In the genomic region with DNA sequence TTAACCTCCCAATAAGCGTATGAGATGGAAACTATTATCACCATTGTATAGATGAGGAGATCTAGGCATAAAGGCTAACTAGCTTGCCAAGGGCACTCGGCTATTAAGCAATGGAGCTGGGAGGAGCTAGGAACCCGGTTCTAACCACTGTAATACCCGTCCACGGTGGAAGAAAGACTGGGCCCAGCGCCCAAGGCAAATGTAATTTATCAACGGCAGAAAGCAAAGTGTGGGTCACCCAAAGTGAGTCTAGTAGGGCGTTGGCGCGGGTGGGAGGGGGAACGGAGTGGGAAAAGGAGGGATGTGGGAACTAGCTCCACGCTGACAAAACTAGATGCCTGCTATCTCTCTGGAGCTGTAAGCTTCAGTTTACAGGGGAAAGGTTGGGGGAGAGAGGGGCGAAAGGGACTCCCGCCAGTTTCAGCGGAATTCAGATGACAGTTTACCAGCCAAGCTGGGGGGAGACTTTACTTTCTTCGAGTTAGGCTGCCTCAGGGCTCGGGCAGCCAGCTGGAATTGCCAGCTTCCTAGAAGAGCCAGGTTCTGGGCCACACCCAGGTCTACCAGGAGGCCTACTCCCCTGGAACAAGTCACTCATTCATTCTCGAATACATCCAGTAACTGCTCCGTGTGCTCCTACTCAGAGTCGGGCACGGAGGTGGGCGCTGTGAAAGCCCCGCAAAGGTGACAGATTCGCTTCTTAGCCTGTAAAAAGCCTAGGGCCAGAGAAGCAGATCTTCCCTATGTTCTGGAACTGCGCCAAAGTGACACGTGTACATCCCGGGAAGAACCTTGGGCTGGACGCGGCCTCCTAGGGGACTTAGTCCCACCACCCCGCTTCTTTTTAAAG, we compare ENCODE assay signal across 8 cellular contexts. TPM values are rescaled to one million over a fixed set of nuclear protein-coding genes. Genes with fewer than 3 reads are reported as not detected.
DNase-seq lines count a peak whose midpoint lies in the region; ATAC-seq, FAIRE-seq and TF ChIP-seq lines count a peak whose summit lies in the region.

No MANE protein-coding gene starts in this region.

- intact Hi-C loops in left ventricle myocardium superior (cut with micrococcal nuclease): no loop called here

- H3K27ac Mint-ChIP-seq in activated naive CD8-positive, alpha-beta T cell treated with anti-CD3 and anti-CD28 coated beads, Interleukin-2, amount 10 ng/mL, durations not matched to agents 7 days and 5 days: peak overlapping the region; percentile 88

- no peak for FAIRE-seq in A549 (lab: Jason Lieb, UNC)

- peaks cover 20% of the 10 kb centered on the region for H3K4me1 ChIP-seq in A549

- ATAC-seq in A549: peak; percentile 66 to 73
- peak; percentile 20 for ATAC-seq in activated naive CD8-positive, alpha-beta T cell treated with anti-CD3 and anti-CD28 coated beads, Interleukin-2, amount 10 ng/mL, durations not matched to agents 7 days and 5 days (ENCODE audit: low read depth)
- ATAC-seq in left ventricle myocardium superior: peak; percentile 42
- ATAC-seq in HG03457 (IDR thresholded peaks at IDR 0.05; ENCODE audit: unreplicated experiment): no peak
- no peak for ATAC-seq in HG03196 (IDR thresholded peaks at IDR 0.05; ENCODE audit: unreplicated experiment)

- H3K4me2 ChIP-seq in A549: peak overlapping the region; percentile 96

- WGBS in A549 (ENCODE audit: missing lambda C conversion rate): 4% methylated on average over 30 of the region's 30 CpGs

- peaks cover 3% of the 10 kb centered on the region for H3K9me3 Mint-ChIP-seq in activated naive CD8-positive, alpha-beta T cell treated with anti-CD3 and anti-CD28 coated beads, Interleukin-2, amount 10 ng/mL, durations not matched to agents 7 days and 5 days

- H3K4me3 ChIP-seq in A549 (peak overlapping the region; percentile 88), GM06990 (replicated peaks; ENCODE audit: low read depth, low read length) (peak overlapping the region; percentile 98)

- TF ChIP-seq RAD21 in A549 (conservative IDR thresholded peaks at IDR 0.05 in 1 of 2, IDR thresholded peaks at IDR 0.05 in 1 of 2): no peak

- H3K9me3 ChIP-seq in A549: no peaks in the 10 kb centered on the region

- peaks cover 11% of the 10 kb centered on the region for H3K36me3 Mint-ChIP-seq in activated naive CD8-positive, alpha-beta T cell treated with anti-CD3 and anti-CD28 coated beads, Interleukin-2, amount 10 ng/mL, durations not matched to agents 7 days and 5 days

- H3K4me3 Mint-ChIP-seq in activated naive CD8-positive, alpha-beta T cell treated with anti-CD3 and anti-CD28 coated beads, Interleukin-2, amount 10 ng/mL, durations not matched to agents 7 days and 5 days: peak overlapping the region; percentile 98

- H3K27ac ChIP-seq in A549: peak overlapping the region; percentile 88 to 94

- peaks cover 21% of the 10 kb centered on the region for H3K4me1 Mint-ChIP-seq in activated naive CD8-positive, alpha-beta T cell treated with anti-CD3 and anti-CD28 coated beads, Interleukin-2, amount 10 ng/mL, durations not matched to agents 7 days and 5 days

- H3K27me3 ChIP-seq in GM06990 (replicated peaks; ENCODE audit: control insufficient read depth, insufficient read depth, low read length): no peaks in the 10 kb centered on the region

- no peak for TF ChIP-seq POLR2A in A549 (IDR thresholded peaks at IDR 0.05; ENCODE audit: low read length)

- H3K36me3 ChIP-seq in GM06990 (ENCODE audit: control insufficient read depth, insufficient read depth, low read length): peaks cover 24% of the 10 kb centered on the region

- peak; percentile 58 to 70 for DNase-seq in A549 (ENCODE audit: low read depth in 1 of 2, low spot score in 1 of 2)
- peak; percentile 37 for DNase-seq in GM06990 (ENCODE audit: extremely low read depth, insufficient read length)
- DNase-seq in NAMALWA (ENCODE audit: low spot score): peak; percentile 38
- DNase-seq in activated naive CD8-positive, alpha-beta T cell treated with anti-CD3 and anti-CD28 coated beads, Interleukin-2, amount 10 ng/mL, durations not matched to agents 7 days and 5 days: no peak
- peak; percentile 34 for DNase-seq in left ventricle myocardium superior
- peak; percentile 27 for DNase-seq in putamen (ENCODE audit: low spot score)

- CTCF ChIA-PET in A549 (lab: Yijun Ruan, JAX): interaction anchor here (0.6 to 15.8 kb wide), 36 partner anchors 11 to 1423 kb away, joined by 3 to 445 read pairs (median 6); a partner anchor contains a TSS

- no peaks in the 10 kb centered on the region for H3K27me3 Mint-ChIP-seq in activated naive CD8-positive, alpha-beta T cell treated with anti-CD3 and anti-CD28 coated beads, Interleukin-2, amount 10 ng/mL, durations not matched to agents 7 days and 5 days

- POLR2A ChIA-PET in A549 (lab: Yijun Ruan, JAX): interaction anchor here (0.5 to 1.9 kb wide), 17 partner anchors 9 to 218 kb away, joined by 3 to 9 read pairs (median 4); a partner anchor contains a TSS
- POLR2A ChIA-PET in activated naive CD8-positive, alpha-beta T cell treated with anti-CD3 and anti-CD28 coated beads, Interleukin-2, amount 10 ng/mL, durations not matched to agents 7 days and 5 days (lab: Charles Lee): interaction anchor here (0.8 to 3.8 kb wide), 15 partner anchors 13 to 469 kb away, joined by 3 to 39 read pairs (median 5); a partner anchor contains a TSS

- no peak for TF ChIP-seq EP300 in A549 (IDR thresholded peaks at IDR 0.05)

- TF ChIP-seq CTCF in A549 (IDR thresholded peaks at IDR 0.05): no peak
- TF ChIP-seq CTCF in GM06990 (IDR thresholded peaks at IDR 0.05; ENCODE audit: insufficient read depth, low read length, poor library complexity, severe bottlenecking): no peak

TF ChIP-seq in A549, 52 proteins besides CTCF, POLR2A, EP300 and RAD21:
- TF ChIP-seq HDAC2 (IDR thresholded peaks at IDR 0.05) (0 out of 2 replicates have a peak, but pooled peaks have one; percentile 6), CEBPB (IDR thresholded peaks at IDR 0.05) (0 out of 4 replicates have a peak, but pooled peaks of 1 of the 2 experiments have one; percentile 35), MAFK (IDR thresholded peaks at IDR 0.05; ENCODE audit: partially characterized antibody) (no peak), NR3C1 (IDR thresholded peaks at IDR 0.05) (no peak)

RNA-seq across cellular contexts. Expression of a gene that starts 0.8 kb away (rescaled TPM):
- polyA plus RNA-seq in A549 (2011; rRNA removed) (228 and 237 TPM in 2 replicates), A549 (2017; fragmentation: RNase III; extraction: RNeasy Plus Mini Kit Qiagen cat#74134 plus additional on column Dnase treatment) (200 to 226 TPM (median 209 TPM) in 3 replicates)
- polyA plus RNA-seq in A549 (2012; cell fraction: cytosol; rRNA removed): 137 and 149 TPM in 2 replicates
- 106 and 109 TPM in 2 replicates for polyA plus RNA-seq in A549 (2012; cell fraction: nucleus; rRNA removed)
- 204 and 235 TPM in 2 replicates for polyA minus RNA-seq in A549 (2011; rRNA and poly(A)+ RNA removed)
- 10 to 100 TPM; 45.0 to 47.1 TPM for total RNA-seq in activated naive CD8-positive, alpha-beta T cell treated with anti-CD3 and anti-CD28 coated beads, Interleukin-2, amount 10 ng/mL, durations not matched to agents 7 days and 5 days
- 22.8 TPM for total RNA-seq in left ventricle myocardium superior

RNA-seq across cellular contexts. Expression of a gene that starts 23.5 kb away (rescaled TPM):
- polyA plus RNA-seq in A549 (2011; rRNA removed) (26.3 and 29.9 TPM in 2 replicates), A549 (2017; fragmentation: RNase III; extraction: RNeasy Plus Mini Kit Qiagen cat#74134 plus additional on column Dnase treatment) (21.9 to 24.3 TPM (median 23.9 TPM) in 3 replicates)
- 19.5 and 20.9 TPM in 2 replicates for polyA plus RNA-seq in A549 (2012; cell fraction: cytosol; rRNA removed)
- polyA plus RNA-seq in A549 (2012; cell fraction: nucleus; rRNA removed): 60.7 and 91.1 TPM in 2 replicates
- polyA minus RNA-seq in A549 (2011; rRNA and poly(A)+ RNA removed): 15.2 and 16.9 TPM in 2 replicates
- total RNA-seq in activated naive CD8-positive, alpha-beta T cell treated with anti-CD3 and anti-CD28 coated beads, Interleukin-2, amount 10 ng/mL, durations not matched to agents 7 days and 5 days: 10 to 100 TPM; 27.3 to 28.8 TPM
- total RNA-seq in left ventricle myocardium superior: 0.35 TPM

RNA-seq across cellular contexts. Expression of a gene that starts 23.5 kb away (rescaled TPM):
- 149 and 173 TPM in 2 replicates for polyA plus RNA-seq in A549 (2011; rRNA removed)
- 195 and 246 TPM in 2 replicates for polyA plus RNA-seq in A549 (2012; cell fraction: cytosol; rRNA removed)
- polyA plus RNA-seq in A549 (2012; cell fraction: nucleus; rRNA removed): 123 and 149 TPM in 2 replicates
- 155 to 170 TPM (median 156 TPM) in 3 replicates for polyA plus RNA-seq in A549 (2017; fragmentation: RNase III; extraction: RNeasy Plus Mini Kit Qiagen cat#74134 plus additional on column Dnase treatment)
- polyA minus RNA-seq in A549 (2011; rRNA and poly(A)+ RNA removed): 72.7 and 86.1 TPM in 2 replicates
- 10 to 100 TPM; 49.6 to 51.0 TPM for total RNA-seq in activated naive CD8-positive, alpha-beta T cell treated with anti-CD3 and anti-CD28 coated beads, Interleukin-2, amount 10 ng/mL, durations not matched to agents 7 days and 5 days
- 79.3 TPM for total RNA-seq in left ventricle myocardium superior

RNA-seq across cellular contexts. Expression of a gene that starts 29.5 kb away (rescaled TPM):
- polyA plus RNA-seq in A549 (2011; rRNA removed) (28.9 and 33.6 TPM in 2 replicates), A549 (2017; fragmentation: RNase III; extraction: RNeasy Plus Mini Kit Qiagen cat#74134 plus additional on column Dnase treatment) (16.3 to 24.4 TPM (median 21.5 TPM) in 3 replicates)
- polyA plus RNA-seq in A549 (2012; cell fraction: cytosol; rRNA removed): 14.0 and 17.2 TPM in 2 replicates
- polyA plus RNA-seq in A549 (2012; cell fraction: nucleus; rRNA removed): 49.4 and 67.7 TPM in 2 replicates
- 45.1 and 48.8 TPM in 2 replicates for polyA minus RNA-seq in A549 (2011; rRNA and poly(A)+ RNA removed)
- total RNA-seq in activated naive CD8-positive, alpha-beta T cell treated with anti-CD3 and anti-CD28 coated beads, Interleukin-2, amount 10 ng/mL, durations not matched to agents 7 days and 5 days: 10 to 100 TPM; 42.1 to 45.0 TPM
- total RNA-seq in left ventricle myocardium superior: 22.5 TPM

RNA-seq across cellular contexts. Expression of a gene that starts 50.6 kb away (rescaled TPM):
- polyA plus RNA-seq in A549 (2011; rRNA removed) (9.7 and 10.5 TPM in 2 replicates), A549 (2017; fragmentation: RNase III; extraction: RNeasy Plus Mini Kit Qiagen cat#74134 plus additional on column Dnase treatment) (13.7 to 15.9 TPM (median 15.8 TPM) in 3 replicates)
- polyA plus RNA-seq in A549 (2012; cell fraction: cytosol; rRNA removed): 14.3 and 19.8 TPM in 2 replicates
- polyA plus RNA-seq in A549 (2012; cell fraction: nucleus; rRNA removed): 51.1 and 61.3 TPM in 2 replicates
- polyA minus RNA-seq in A549 (2011; rRNA and poly(A)+ RNA removed): 23.1 and 26.8 TPM in 2 replicates
- total RNA-seq in activated naive CD8-positive, alpha-beta T cell treated with anti-CD3 and anti-CD28 coated beads, Interleukin-2, amount 10 ng/mL, durations not matched to agents 7 days and 5 days: 10 to 100 TPM; 29.0 to 31.9 TPM
- 18.0 TPM for total RNA-seq in left ventricle myocardium superior

Comparison
In these comparisons a context has a peak if more than half of its experiments do, and no peak if none do; other contexts are left out.
1. ATAC-seq: peak in A549 (2 of 2), activated naive CD8-positive, alpha-beta T cell treated with anti-CD3 and anti-CD28 coated beads, Interleukin-2, amount 10 ng/mL, durations not matched to agents 7 days and 5 days (single experiment) and left ventricle myocardium superior (single experiment); none in HG03457 (single experiment) and HG03196 (single experiment).
2. RNA of a gene that starts 23.5 kb away (total RNA-seq): 27.3 to 28.8 TPM in activated naive CD8-positive, alpha-beta T cell treated with anti-CD3 and anti-CD28 coated beads, Interleukin-2, amount 10 ng/mL, durations not matched to agents 7 days and 5 days; 0.35 TPM in left ventricle myocardium superior (single experiment); every median in the first group is over 10 times any median in the second.